ENCODE assay signal across 16 cellular contexts in genomic region chr12:130484221-130484620, GRCh38.
DNase-seq lines count a peak whose midpoint lies in the region; ATAC-seq, FAIRE-seq and TF ChIP-seq lines count a peak whose summit lies in the region.
"Had no signal": no experiment of that assay in that cellular context is flagged by ENCODE, and none has a peak within 500 bp of the region (broad histone marks: within the 10 kb centered on the region; RNA-seq: fewer than 3 reads in every experiment).

No MANE protein-coding gene starts in this region.

- H3K9me3 ChIP-seq in BE2C = no peaks in the 10 kb centered on the region
- H3K9me3 ChIP-seq in T-helper 17 cell (ENCODE audit: control insufficient read depth, low read length, poor library complexity, severe bottlenecking) = no peaks in the 10 kb centered on the region
- no peaks in the 10 kb centered on the region for H3K9me3 ChIP-seq in HepG2 (ENCODE audit: low read length)
- no peaks in the 10 kb centered on the region for H3K9me3 ChIP-seq in mesenchymal stem cell (ENCODE audit: control insufficient read depth, low read length)
- H3K9me3 ChIP-seq: BLaER1, Caco-2, HAP-1 had no signal

- H3K4me3 Mint-ChIP-seq in T-helper 17 cell = no peak overlapping the region
- H3K4me3 Mint-ChIP-seq: CD8-positive, alpha-beta memory T cell had no signal

- H2BK15ac ChIP-seq in mesenchymal stem cell (ENCODE audit: low read depth, poor library complexity, severe bottlenecking) = no peak overlapping the region

- H3K79me1 ChIP-seq in mesenchymal stem cell (replicated peaks; ENCODE audit: low read length, poor library complexity, severe bottlenecking) = no peaks in the 10 kb centered on the region

- CTCF ChIA-PET in HepG2 (lab: Yijun Ruan, JAX; ENCODE audit: low intra/inter-chr PET ratio, low total read pairs) = no interaction called here

- in situ Hi-C loops in HepG2 (cut with HindIII; ENCODE audit: extremely low pct_ligation_motif_present, low pct_unique_long_range_greater_than_20kb) = no loop called here

- no peak overlapping the region for H2AK5ac ChIP-seq in mesenchymal stem cell (ENCODE audit: low read length, severe bottlenecking)

- TF ChIP-seq POLR2A in HepG2 (IDR thresholded peaks at IDR 0.05; ENCODE audit: insufficient read depth in 1 of 2, low read depth in 2 of 2, low read length in 2 of 2) = no peak

- no peaks in the 10 kb centered on the region for H4K20me1 ChIP-seq in HepG2 (ENCODE audit: insufficient read depth, low read length)
- H4K20me1 ChIP-seq: BLaER1 had no signal

- H3K18ac ChIP-seq in mesenchymal stem cell (ENCODE audit: low read depth in 1 of 2, low read length in 2 of 2) = no peak overlapping the region

- H2AFZ ChIP-seq in HepG2 (ENCODE audit: low read length) (no peak overlapping the region), mesenchymal stem cell (ENCODE audit: low read depth, low read length) (no peak overlapping the region)

- TF ChIP-seq CTCF in BE2C (IDR thresholded peaks at IDR 0.05; ENCODE audit: low read depth, low read length) (no peak), HepG2 (CRISPR knock-in tag; IDR thresholded peaks at IDR 0.05) (no peak)

- no TSS peak for BruUV-seq in HepG2 (replicated peaks; lab: Mats Ljungman, UMichigan)

- no peaks in the 10 kb centered on the region for H3K36me3 Mint-ChIP-seq in T-helper 17 cell (ENCODE audit: low read depth)
- H3K36me3 Mint-ChIP-seq: CD8-positive, alpha-beta memory T cell had no signal

- H3K4me2 ChIP-seq in HepG2 (ENCODE audit: low read depth, low read length) (no peak overlapping the region), mesenchymal stem cell (ENCODE audit: low read length, poor library complexity, severe bottlenecking) (no peak overlapping the region)
- H3K4me2 ChIP-seq: BLaER1 had no signal

- intact Hi-C loops in posterior vena cava (cut with DNase I) (no loop called here), HepG2 (cut with micrococcal nuclease; ENCODE audit: unreplicated experiment) (no loop called here)

- TF ChIP-seq EP300 in HepG2 (IDR thresholded peaks at IDR 0.05; ENCODE audit: low read depth in 2 of 2, low read length in 2 of 2) (no peak), HepG2 (CRISPR knock-in tag; IDR thresholded peaks at IDR 0.05; ENCODE audit: borderline replicate concordance) (no peak)

- H3K9ac ChIP-seq in HepG2 (ENCODE audit: insufficient read depth, low read depth, low read length) = no peak overlapping the region
- no peak overlapping the region for H3K9ac ChIP-seq in mesenchymal stem cell (ENCODE audit: low read length)
- H3K9ac ChIP-seq: BLaER1 had no signal

- DNase-seq in BE2C = peak; percentile 59
- DNase-seq in NCI-H2171 treated with DMSO at 0.1 percent for 48 hours (lab: John Stamatoyannopoulos, UW) = peak; percentile 68
- DNase-seq in T-helper 17 cell = no peak
- peak; percentile 71 for DNase-seq in posterior vena cava (ENCODE audit: low spot score)
- DNase-seq in HepG2 (ENCODE audit: low spot score) = no peak
- DNase-seq in mesenchymal stem cell = no peak
- DNase-seq: Caco-2; CD8-positive, alpha-beta memory T cell; DMS79 treated with DMSO at 0.1 percent for 48 hours; EL; GOT3 had no signal

- no peak overlapping the region for H3K14ac ChIP-seq in mesenchymal stem cell (ENCODE audit: low read length in 2 of 2)

- H4K91ac ChIP-seq in mesenchymal stem cell (ENCODE audit: low read length) = no peak overlapping the region

- H2BK12ac ChIP-seq in mesenchymal stem cell (ENCODE audit: low read length in 2 of 2) = no peak overlapping the region

- POLR2A ChIA-PET in HepG2 (lab: Yijun Ruan, JAX) = no interaction called here

- H3K4me1 ChIP-seq in BE2C (peaks cover 13% of the 10 kb centered on the region), HepG2 (ENCODE audit: insufficient read depth, low read length) (no peaks in the 10 kb centered on the region), mesenchymal stem cell (ENCODE audit: control insufficient read depth, insufficient read depth, low read depth, low read length) (no peaks in the 10 kb centered on the region)
- H3K4me1 ChIP-seq: Caco-2, HAP-1 had no signal

- no peaks in the 10 kb centered on the region for H3K79me2 ChIP-seq in HepG2 (ENCODE audit: insufficient read depth, low read length)

- ATAC-seq in T-helper 17 cell = no peak
- no peak for ATAC-seq in HepG2
- ATAC-seq in GM21723 (IDR thresholded peaks at IDR 0.05; ENCODE audit: unreplicated experiment) = no peak

- TF ChIP-seq RAD21 in HepG2 (CRISPR knock-in tag; IDR thresholded peaks at IDR 0.05) = no peak

- WGBS in HepG2 (ENCODE audit: low lambda C conversion rate) = 42% methylated on average over 11 of the region's 11 CpGs
- WGBS in mesenchymal stem cell = 80% methylated on average over 11 of the region's 11 CpGs

- peak overlapping the region; percentile 70 for H3K27ac Mint-ChIP-seq in T-helper 17 cell
- H3K27ac Mint-ChIP-seq: CD8-positive, alpha-beta memory T cell had no signal

- no peaks in the 10 kb centered on the region for H3K4me1 Mint-ChIP-seq in T-helper 17 cell
- H3K4me1 Mint-ChIP-seq: CD8-positive, alpha-beta memory T cell had no signal

- H2BK5ac ChIP-seq in mesenchymal stem cell (ENCODE audit: low read depth, low read length, poor library complexity, severe bottlenecking) = no peak overlapping the region

- H4K8ac ChIP-seq in mesenchymal stem cell (ENCODE audit: low read length) = no peak overlapping the region

- H2BK120ac ChIP-seq in mesenchymal stem cell (ENCODE audit: low read depth, low read length) = no peak overlapping the region

- H3K27me3 Mint-ChIP-seq in T-helper 17 cell = peaks cover 5% of the 10 kb centered on the region

- no peak overlapping the region for H3K4ac ChIP-seq in mesenchymal stem cell (ENCODE audit: low read depth in 1 of 2, low read length in 2 of 2)

- H3K27me3 ChIP-seq in BE2C (no peaks in the 10 kb centered on the region), HepG2 (ENCODE audit: control insufficient read depth in 1 of 2, insufficient read depth in 2 of 2, low read length in 2 of 2) (peaks cover 2 to 33% of the 10 kb centered on the region in 2 experiments), mesenchymal stem cell (ENCODE audit: control insufficient read depth in 1 of 2, insufficient read depth in 1 of 2, low read length in 2 of 2) (no peaks in the 10 kb centered on the region)
- H3K27me3 ChIP-seq: BLaER1 had no signal

- no peak overlapping the region for H3K23ac ChIP-seq in mesenchymal stem cell (ENCODE audit: low read length in 2 of 2)

- H3K36me3 ChIP-seq in BE2C = peaks cover 22% of the 10 kb centered on the region
- H3K36me3 ChIP-seq in HepG2 (replicated peaks in 1 of 2; ENCODE audit: control insufficient read depth in 1 of 2, insufficient read depth in 2 of 2, low read length in 2 of 2) = no peaks in the 10 kb centered on the region
- H3K36me3 ChIP-seq in mesenchymal stem cell (ENCODE audit: control insufficient read depth in 1 of 2, insufficient read depth in 2 of 2, low read depth in 1 of 2, low read length in 2 of 2) = no peaks in the 10 kb centered on the region
- H3K36me3 ChIP-seq: BLaER1, HAP-1 had no signal

- H3K27ac ChIP-seq in HepG2 (ENCODE audit: extremely low read length, insufficient read depth, low read length) (no peak overlapping the region), mesenchymal stem cell (ENCODE audit: low read length, poor library complexity, severe bottlenecking) (no peak overlapping the region)
- H3K27ac ChIP-seq: BLaER1 had no signal

- no peak for FAIRE-seq in HepG2 (lab: Jason Lieb, UNC)
- FAIRE-seq: G401.6, GM12891 had no signal

- H3K4me3 ChIP-seq in BE2C (ENCODE audit: low read depth, low read length) (peak overlapping the region; percentile 11; the same call in 1 of the 2 replicates), HepG2 (replicated peaks in 1 of 3; ENCODE audit: insufficient read depth in 1 of 3, low read depth in 2 of 3, low read length in 3 of 3) (no peak overlapping the region), mesenchymal stem cell (ENCODE audit: insufficient read depth in 1 of 2, low read depth in 1 of 2, low read length in 2 of 2) (no peak overlapping the region)
- H3K4me3 ChIP-seq: BLaER1, HAP-1 had no signal

TF ChIP-seq in HepG2, 621 proteins besides CTCF, POLR2A, EP300 and RAD21 (continues in another document):
- TF ChIP-seq HES4 (CRISPR knock-in tag; IDR thresholded peaks at IDR 0.05; ENCODE audit: borderline replicate concordance) (no peak), ZNF280D (CRISPR knock-in tag; IDR thresholded peaks at IDR 0.05) (no peak), NFYC (CRISPR knock-in tag; IDR thresholded peaks at IDR 0.05) (no peak), NAIF1 (CRISPR knock-in tag; IDR thresholded peaks at IDR 0.05; ENCODE audit: borderline replicate concordance) (no peak), ZNF816 (CRISPR knock-in tag; IDR thresholded peaks at IDR 0.05; ENCODE audit: borderline replicate concordance) (no peak), ZNF350 (CRISPR knock-in tag; IDR thresholded peaks at IDR 0.05; ENCODE audit: borderline replicate concordance, low read depth) (no peak), BRCA1 (CRISPR knock-in tag; IDR thresholded peaks at IDR 0.05) (no peak)

Comparison
In these comparisons a context has a peak if more than half of its experiments do, and no peak if none do; other contexts are left out.
1. DNase-seq: peak in BE2C (single experiment), NCI-H2171 treated with DMSO at 0.1 percent for 48 hours (single experiment) and posterior vena cava (single experiment); none in T-helper 17 cell (0 of 3), HepG2 (single experiment) and mesenchymal stem cell (single experiment).